13 cellular contexts compared by ENCODE assay signal in the genomic region with DNA sequence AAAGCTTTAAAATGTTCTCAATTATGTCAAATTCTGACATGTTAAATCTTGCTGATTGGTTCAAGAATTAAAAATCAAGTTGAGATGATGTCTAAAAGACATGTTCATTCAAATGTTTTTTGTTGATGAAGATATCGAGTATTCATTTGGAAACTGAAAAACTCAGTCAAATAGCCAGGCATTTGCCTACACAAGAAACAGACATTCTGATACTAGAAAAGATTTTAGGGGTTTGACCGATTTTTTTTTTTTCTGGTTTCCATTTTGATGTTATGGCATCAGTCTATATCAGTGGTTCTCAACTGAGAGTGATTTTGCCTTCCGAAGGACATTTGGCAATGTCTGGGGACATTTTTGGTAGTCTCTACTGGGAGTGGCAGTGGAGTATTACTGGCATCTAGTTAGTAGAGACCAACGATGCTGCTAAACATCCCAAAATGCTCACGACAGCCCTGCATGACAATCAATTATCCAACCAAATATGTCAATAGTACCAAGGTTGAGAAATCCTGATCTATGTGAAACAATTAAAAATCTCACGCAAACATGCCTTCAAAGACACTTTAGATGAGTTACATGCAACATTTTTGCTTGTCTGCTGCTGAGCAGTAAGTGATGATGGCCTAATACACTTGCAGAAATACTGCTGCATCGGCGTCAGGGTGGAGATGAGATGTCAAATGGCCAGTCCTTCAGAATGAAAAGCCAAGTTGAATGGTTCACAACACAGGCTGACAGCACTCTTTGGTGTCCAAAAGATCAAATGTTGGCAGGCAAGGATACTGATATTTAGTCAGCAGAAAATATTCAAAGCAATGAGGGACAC. TPM values are rescaled to one million over a fixed set of nuclear protein-coding genes. Genes with fewer than 3 reads are reported as not detected.
A peak's percentile ranks its signal among the peaks of the same experiment; 100 is the strongest.
DNase-seq lines count a peak whose midpoint lies in the region; ATAC-seq and TF ChIP-seq lines count a peak whose summit lies in the region.
"Had no signal": no experiment of that assay in that cellular context is flagged by ENCODE, and none has a peak within 500 bp of the region (broad histone marks: within the 10 kb centered on the region; RNA-seq: fewer than 3 reads in every experiment).

No MANE protein-coding gene starts in this region.

- peak overlapping the region; percentile 78 for H3K27ac Mint-ChIP-seq in memory B cell
- H3K27ac Mint-ChIP-seq: nephron progenitor cell, T-cell had no signal

- no peak for TF ChIP-seq POLR2A in suprapubic skin (IDR thresholded peaks at IDR 0.05)

- peak overlapping the region; percentile 60 for H3K4me3 Mint-ChIP-seq in memory B cell
- H3K4me3 Mint-ChIP-seq: nephron progenitor cell, T-cell had no signal

- no peaks in the 10 kb centered on the region for H3K27me3 Mint-ChIP-seq in memory B cell
- H3K27me3 Mint-ChIP-seq: T-cell had no signal

- ATAC-seq in GM18520 (IDR thresholded peaks at IDR 0.05; ENCODE audit: unreplicated experiment) (peak; percentile 35), GM21367 (IDR thresholded peaks at IDR 0.05; ENCODE audit: unreplicated experiment) (peak; percentile 36), HG03095 (IDR thresholded peaks at IDR 0.05; ENCODE audit: unreplicated experiment) (peak; percentile 43), memory B cell (ENCODE audit: low read depth) (no peak)
- ATAC-seq: T-cell had no signal

- peaks cover 2% of the 10 kb centered on the region for H3K9me3 Mint-ChIP-seq in memory B cell

- DNase-seq in memory B cell (ENCODE audit: low spot score in 2 of 2) = no peak
- DNase-seq in stimulated activated CD4-positive, alpha-beta T cell treated with anti-CD3 and anti-CD28 coated beads, Interleukin-4, amount 100 ng/mL, for 1 hour = no peak
- no peak for DNase-seq in suprapubic skin (ENCODE audit: low spot score in 2 of 2)
- DNase-seq in NOMO-1 treated with dmso at 0.1 percent for 144 hours (lab: John Stamatoyannopoulos, UW; ENCODE audit: unreplicated experiment) = no peak
- DNase-seq: activated effector memory CD4-positive, alpha-beta T cell treated with anti-CD3 and anti-CD28 coated beads, Interleukin-2, amount 50 U/mL, for 16 hours; dermis blood vessel endothelial cell; EL; NCI-H2107; nephron progenitor cell; T-cell had no signal

- no peak for TF ChIP-seq CTCF in suprapubic skin (IDR thresholded peaks at IDR 0.05)

- H3K4me3 ChIP-seq in suprapubic skin = no peak overlapping the region

- H3K27me3 ChIP-seq in suprapubic skin = peaks cover 3% of the 10 kb centered on the region

- no peaks in the 10 kb centered on the region for H3K36me3 ChIP-seq in suprapubic skin

- no peaks in the 10 kb centered on the region for H3K4me1 ChIP-seq in suprapubic skin

- no peaks in the 10 kb centered on the region for H3K9me3 ChIP-seq in suprapubic skin

- H3K4me1 Mint-ChIP-seq in memory B cell = peaks cover 50% of the 10 kb centered on the region
- H3K4me1 Mint-ChIP-seq: nephron progenitor cell had no signal

- H3K36me3 Mint-ChIP-seq in memory B cell = peaks cover 17% of the 10 kb centered on the region

- WGBS in suprapubic skin = 64% methylated on average over 8 of the region's 8 CpGs

- H3K27ac ChIP-seq in suprapubic skin = no peak overlapping the region

- TF ChIP-seq EP300 in suprapubic skin (IDR thresholded peaks at IDR 0.05) = no peak

RNA-seq across cellular contexts. Expression of a gene that starts 12.5 kb away (rescaled TPM):
- total RNA-seq in suprapubic skin = 10 to 100 TPM in 1 of 4 donors, 1 to 10 TPM in 3; 4.1 to 11.1 (median 6.4) TPM
